29 cellular contexts compared by ENCODE assay signal in genomic region chr3:14194865-14195264, GRCh38.
"Had no signal": no experiment of that assay in that cellular context is flagged by ENCODE, and none has a peak within 500 bp of the region (broad histone marks: within the 10 kb centered on the region; RNA-seq: fewer than 3 reads in every experiment).

No MANE protein-coding gene starts in this region.

- H3K27me3 Mint-ChIP-seq: activated CD4-positive, alpha-beta memory T cell treated with anti-CD3 and anti-CD28 coated beads for 36 hours; activated CD4-positive, alpha-beta T cell treated with anti-CD3 and anti-CD28 coated beads for 36 hours; activated CD4-positive, alpha-beta T cell treated with anti-CD3 and anti-CD28 coated beads, Interleukin-2, amount 10 ng/mL, durations not matched to agents 24 days and 14 days; activated CD8-positive, alpha-beta memory T cell treated with anti-CD3 and anti-CD28 coated beads, Interleukin-2, amount 10 ng/mL, durations not matched to agents 7 days and 5 days; activated naive CD8-positive, alpha-beta T cell; effector memory CD8-positive, alpha-beta T cell had no signal

- H3K4me3 Mint-ChIP-seq: activated CD4-positive, alpha-beta memory T cell treated with anti-CD3 and anti-CD28 coated beads for 36 hours; activated CD4-positive, alpha-beta T cell treated with anti-CD3 and anti-CD28 coated beads for 36 hours; activated CD4-positive, alpha-beta T cell treated with anti-CD3 and anti-CD28 coated beads, Interleukin-2, amount 10 ng/mL, durations not matched to agents 24 days and 14 days; activated CD8-positive, alpha-beta memory T cell treated with anti-CD3 and anti-CD28 coated beads, Interleukin-2, amount 10 ng/mL, durations not matched to agents 7 days and 5 days; activated CD8-positive, alpha-beta T cell treated with anti-CD3 and anti-CD28 coated beads, Interleukin-2, amount 10 ng/mL, durations not matched to agents 7 days and 5 days; activated naive CD4-positive, alpha-beta T cell treated with anti-CD3 and anti-CD28 coated beads for 36 hours; activated naive CD8-positive, alpha-beta T cell; activated T-helper 1 cell treated with anti-CD3 and anti-CD28 coated beads, Interleukin-12 subunit alpha, Interleukin-12 subunit beta, Interleukin-2, Interleukin-4 antibody, amounts not matched to agents 30 ng/mL and 10 ng/mL and 1 ng/mL, durations not matched to agents 14 hours and 24 hours and 36 hours; effector memory CD8-positive, alpha-beta T cell had no signal

- ATAC-seq: activated CD4-positive, alpha-beta T cell treated with anti-CD3 and anti-CD28 coated beads for 36 hours; activated CD8-positive, alpha-beta memory T cell treated with anti-CD3 and anti-CD28 coated beads, Interleukin-2, amount 10 ng/mL, durations not matched to agents 7 days and 5 days; activated CD8-positive, alpha-beta T cell treated with anti-CD3 and anti-CD28 coated beads, Interleukin-2, amount 10 ng/mL, durations not matched to agents 7 days and 5 days; effector memory CD8-positive, alpha-beta T cell; gastroesophageal sphincter had no signal

- DNase-seq: activated CD4-positive, alpha-beta memory T cell treated with anti-CD3 and anti-CD28 coated beads for 36 hours; activated CD4-positive, alpha-beta T cell treated with anti-CD3 and anti-CD28 coated beads for 36 hours; activated CD4-positive, alpha-beta T cell treated with anti-CD3 and anti-CD28 coated beads, Interleukin-2, amount 10 ng/mL, durations not matched to agents 24 days and 14 days; activated CD4-positive, CD25-positive, alpha-beta regulatory T cell; activated CD4-positive, CD25-positive, alpha-beta regulatory T cell treated with anti-CD3 and anti-CD28 coated beads, Interleukin-2, amount 50 U/mL, for 72 hours; activated CD8-positive, alpha-beta memory T cell treated with anti-CD3 and anti-CD28 coated beads, Interleukin-2, amount 10 ng/mL, durations not matched to agents 7 days and 5 days; activated CD8-positive, alpha-beta memory T cell treated with anti-CD3 and anti-CD28 coated beads, Interleukin-2, amount 50 U/mL, for 4 hours; activated CD8-positive, alpha-beta T cell treated with anti-CD3 and anti-CD28 coated beads, Interleukin-2, amount 10 ng/mL, durations not matched to agents 7 days and 5 days; activated effector memory CD4-positive, alpha-beta T cell treated with anti-CD3 and anti-CD28 coated beads, Interleukin-2, amount 50 U/mL, for 16 hours; activated naive CD4-positive, alpha-beta T cell treated with anti-CD3 and anti-CD28 coated beads for 36 hours; activated T-cell treated with anti-CD3 and anti-CD28 coated beads, Interleukin-2, amount 50 U/mL, for 1 hour; activated T-cell treated with anti-CD3 and anti-CD28 coated beads, Interleukin-2, amount 50 U/mL, for 48 hours; amniotic stem cell; anterior cingulate cortex; brain microvascular endothelial cell; cortex of kidney; dermis blood vessel endothelial cell; effector CD4-positive, alpha-beta T cell; effector memory CD8-positive, alpha-beta T cell; erythroblast; esophagus squamous epithelium; foreskin melanocyte; heart right ventricle; T-helper 1 cell; T-helper 2 cell had no signal

- H3K27ac Mint-ChIP-seq: activated CD4-positive, alpha-beta memory T cell treated with anti-CD3 and anti-CD28 coated beads for 36 hours; activated CD4-positive, alpha-beta T cell treated with anti-CD3 and anti-CD28 coated beads for 36 hours; activated CD4-positive, alpha-beta T cell treated with anti-CD3 and anti-CD28 coated beads, Interleukin-2, amount 10 ng/mL, durations not matched to agents 24 days and 14 days; activated CD8-positive, alpha-beta memory T cell treated with anti-CD3 and anti-CD28 coated beads, Interleukin-2, amount 10 ng/mL, durations not matched to agents 7 days and 5 days; activated CD8-positive, alpha-beta T cell treated with anti-CD3 and anti-CD28 coated beads, Interleukin-2, amount 10 ng/mL, durations not matched to agents 7 days and 5 days; activated naive CD4-positive, alpha-beta T cell treated with anti-CD3 and anti-CD28 coated beads for 36 hours; activated naive CD8-positive, alpha-beta T cell; activated T-helper 1 cell treated with anti-CD3 and anti-CD28 coated beads, Interleukin-12 subunit alpha, Interleukin-12 subunit beta, Interleukin-2, Interleukin-4 antibody, amounts not matched to agents 30 ng/mL and 10 ng/mL and 1 ng/mL, durations not matched to agents 14 hours and 24 hours and 36 hours; effector memory CD8-positive, alpha-beta T cell had no signal

- H3K9me3 ChIP-seq: esophagus squamous epithelium, gastroesophageal sphincter had no signal

- H3K9me3 Mint-ChIP-seq: activated CD4-positive, alpha-beta T cell treated with anti-CD3 and anti-CD28 coated beads, Interleukin-2, amount 10 ng/mL, durations not matched to agents 24 days and 14 days; activated T-helper 1 cell treated with anti-CD3 and anti-CD28 coated beads, Interleukin-12 subunit alpha, Interleukin-12 subunit beta, Interleukin-2, Interleukin-4 antibody, amounts not matched to agents 30 ng/mL and 10 ng/mL and 1 ng/mL, durations not matched to agents 14 hours and 24 hours and 36 hours; activated T-helper 2 cell treated with anti-CD3 and anti-CD28 coated beads, Interferon-gamma antibody, Interleukin-2, Interleukin-4, amounts not matched to agents 10 μg/mL and 5 μg/mL and 100 μg/mL, durations not matched to agents 14 hours and 24 hours and 36 hours; effector memory CD8-positive, alpha-beta T cell had no signal
